11 cellular contexts compared by ENCODE assay signal in the genomic region with DNA sequence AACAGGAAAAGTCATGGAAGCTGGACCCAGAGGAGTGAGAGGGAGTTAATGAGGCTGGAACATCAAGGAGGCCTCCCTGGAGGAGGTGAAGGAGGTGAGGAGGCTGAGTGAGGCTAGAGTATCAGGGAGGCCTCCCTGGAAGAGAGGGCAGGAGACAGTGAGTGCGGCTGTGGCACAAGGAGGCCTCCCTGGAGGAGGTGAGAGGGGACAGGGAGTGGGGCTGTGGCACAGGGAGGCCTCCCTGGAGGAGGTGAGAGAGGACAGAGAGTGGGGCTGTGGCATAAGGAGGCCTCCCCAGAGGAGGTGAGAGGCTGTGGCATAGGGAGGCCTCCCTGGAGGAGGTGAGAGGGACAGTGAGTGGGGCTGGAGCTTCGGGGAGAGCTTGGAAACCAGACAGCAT. TPM values are rescaled to one million over a fixed set of nuclear protein-coding genes. Genes with fewer than 3 reads are reported as not detected.
DNase-seq lines count a peak whose midpoint lies in the region; ATAC-seq and TF ChIP-seq lines count a peak whose summit lies in the region.
"Had no signal": no experiment of that assay in that cellular context is flagged by ENCODE, and none has a peak within 500 bp of the region (broad histone marks: within the 10 kb centered on the region; RNA-seq: fewer than 3 reads in every experiment).

No MANE protein-coding gene starts in this region.

- H3K9me3 Mint-ChIP-seq in CD14-positive monocyte = peaks cover 0 to 2% (median 0%) of the 10 kb centered on the region in 7 donors

- POLR2A ChIA-PET in PC-9 (lab: Charles Lee; ENCODE audit: unreplicated experiment) = interaction anchor here (0.5 kb wide), 1 partner anchor 44 kb away, joined by 5 read pairs; no protein-coding TSS in a partner anchor

- H3K9me3 ChIP-seq in PC-9 (ENCODE audit: insufficient read depth, low read depth) (no peaks in the 10 kb centered on the region), colonic mucosa (no peaks in the 10 kb centered on the region), osteoblast (ENCODE audit: low read depth, low read length) (no peaks in the 10 kb centered on the region)

- no peak for DNase-seq in CD14-positive monocyte (ENCODE audit: low spot score)
- DNase-seq in PC-9 = no peak
- no peak for DNase-seq in colonic mucosa
- peak; percentile 84 for DNase-seq in osteoblast (ENCODE audit: insufficient read length, low spot score, missing footprints)
- no peak for DNase-seq in NCI-H128 (lab: John Stamatoyannopoulos, UW; ENCODE audit: unreplicated experiment)
- DNase-seq in SHP77 (lab: John Stamatoyannopoulos, UW) = no peak
- DNase-seq: activated CD8-positive, alpha-beta memory T cell treated with anti-CD3 and anti-CD28 coated beads, Interleukin-2, amount 50 U/mL, for 48 hours; H7 had no signal

- CTCF ChIA-PET in PC-9 (lab: Charles Lee) = no interaction called here

- no TSS peak for BruUV-seq in PC-9 (replicated peaks; lab: Mats Ljungman, UMichigan)

- no peaks in the 10 kb centered on the region for H3K9me2 ChIP-seq in PC-9 (ENCODE audit: insufficient read depth)

- peaks cover 65% of the 10 kb centered on the region for H3K4me1 ChIP-seq in PC-9 (replicated peaks; ENCODE audit: insufficient read depth)
- peaks cover 14% of the 10 kb centered on the region for H3K4me1 ChIP-seq in colonic mucosa
- peaks cover 50% of the 10 kb centered on the region for H3K4me1 ChIP-seq in osteoblast (ENCODE audit: insufficient read depth, low read length)

- peak overlapping the region; percentile 62 to 90 for H3K4me3 Mint-ChIP-seq in CD14-positive monocyte

- peaks cover 36 to 39% of the 10 kb centered on the region in 2 donors for H3K36me3 Mint-ChIP-seq in CD14-positive monocyte

- intact Hi-C loops in CD14-positive monocyte (cut with micrococcal nuclease) (no loop called here), PC-9 (cut with micrococcal nuclease; ENCODE audit: unreplicated experiment) (no loop called here), colonic mucosa (cut with DNase I) (no loop called here)

- H3K27me3 Mint-ChIP-seq in CD14-positive monocyte (ENCODE audit: low read depth in 3 of 3) = peaks cover 8 to 21% (median 9%) of the 10 kb centered on the region in 3 donors

- no peak overlapping the region for H2AFZ ChIP-seq in PC-9
- no peak overlapping the region for H2AFZ ChIP-seq in osteoblast (ENCODE audit: low read length)

- H4K20me1 ChIP-seq in PC-9 (ENCODE audit: insufficient read depth) (no peaks in the 10 kb centered on the region), osteoblast (ENCODE audit: insufficient read depth, low read length) (no peaks in the 10 kb centered on the region)

- H3K79me2 ChIP-seq in PC-9 (ENCODE audit: low read depth) = peaks cover 24% of the 10 kb centered on the region
- H3K79me2 ChIP-seq in osteoblast (ENCODE audit: insufficient read depth, low read length) = peaks cover 31% of the 10 kb centered on the region

- TF ChIP-seq CTCF in CD14-positive monocyte (IDR thresholded peaks at IDR 0.05) (no peak), PC-9 (conservative IDR thresholded peaks at IDR 0.05) (no peak), colonic mucosa (IDR thresholded peaks at IDR 0.05) (no peak), osteoblast (IDR thresholded peaks at IDR 0.05; ENCODE audit: extremely low read depth, low read depth, low read length) (no peak)

- peak overlapping the region; percentile 81 to 97 (median 90) for H3K27ac Mint-ChIP-seq in CD14-positive monocyte

- peaks cover 56% of the 10 kb centered on the region for H3K4me1 Mint-ChIP-seq in CD14-positive monocyte

- no peak for ATAC-seq in GM19351 (IDR thresholded peaks at IDR 0.05; ENCODE audit: unreplicated experiment)
- ATAC-seq in HG02938 (IDR thresholded peaks at IDR 0.05; ENCODE audit: unreplicated experiment) = no peak

- H3K27ac ChIP-seq in PC-9 = peak overlapping the region; percentile 67
- H3K27ac ChIP-seq in colonic mucosa = peak overlapping the region; percentile 72
- H3K27ac ChIP-seq in osteoblast (ENCODE audit: low read depth, low read length) = peak overlapping the region; percentile 73

- H3K4me3 ChIP-seq in PC-9 (no peak overlapping the region), colonic mucosa (no peak overlapping the region), osteoblast (ENCODE audit: insufficient read depth, low read length) (no peak overlapping the region)

- H3F3A ChIP-seq in PC-9 (ENCODE audit: insufficient read depth, low read depth) = peaks cover 53% of the 10 kb centered on the region

- H3K4me2 ChIP-seq in PC-9 (peak overlapping the region; percentile 92), osteoblast (ENCODE audit: insufficient read depth, low read length) (no peak overlapping the region)

- H3K9ac ChIP-seq in colonic mucosa (ENCODE audit: low read depth in 2 of 2, low read length in 2 of 2) = peak overlapping the region; percentile 51 to 60

- H3K27me3 ChIP-seq in PC-9 (ENCODE audit: insufficient read depth, low read depth) (no peaks in the 10 kb centered on the region), colonic mucosa (no peaks in the 10 kb centered on the region), osteoblast (ENCODE audit: insufficient read depth, low read length) (no peaks in the 10 kb centered on the region)

- H3K36me3 ChIP-seq in PC-9 (ENCODE audit: low read depth) (no peaks in the 10 kb centered on the region), colonic mucosa (no peaks in the 10 kb centered on the region), osteoblast (ENCODE audit: insufficient read depth, low read length) (peaks cover 22% of the 10 kb centered on the region)

RNA-seq across cellular contexts. Expression of a gene that starts 5.5 kb away (rescaled TPM):
- 1 to 10 TPM in 1 of 2 donors, under 1 TPM in 1; 0.74 to 1.5 TPM for polyA plus RNA-seq in CD14-positive monocyte
- total RNA-seq in PC-9 (2021) (16.3 and 19.5 TPM in 2 replicates), colonic mucosa (1 to 10 TPM; 3.6 to 7.2 TPM), osteoblast (8.7 and 9.1 TPM in 2 replicates)

RNA-seq across cellular contexts. Expression of a gene that starts 28.9 kb away (rescaled TPM):
- polyA plus RNA-seq in CD14-positive monocyte = 10 to 100 TPM; 22.9 to 33.8 TPM
- not detected in 2 replicates for total RNA-seq in PC-9 (2021)
- 1 to 10 TPM; 2.7 to 4.8 TPM for total RNA-seq in colonic mucosa
- total RNA-seq in osteoblast = under 0.01 TPM in 1 of 2 replicates, not detected in the other
- total RNA-seq: pulmonary artery endothelial cell had no signal

RNA-seq across cellular contexts. Expression of a gene that starts 41.3 kb away (rescaled TPM):
- polyA plus RNA-seq in CD14-positive monocyte = 1 to 10 TPM; 4.9 to 8.5 TPM
- total RNA-seq in PC-9 (2021) (48.2 and 58.5 TPM in 2 replicates), colonic mucosa (10 to 100 TPM; 31.3 to 41.2 TPM), osteoblast (21.4 and 24.2 TPM in 2 replicates)
